Comparison of ENCODE assay signal across 28 cellular contexts in the genomic region with DNA sequence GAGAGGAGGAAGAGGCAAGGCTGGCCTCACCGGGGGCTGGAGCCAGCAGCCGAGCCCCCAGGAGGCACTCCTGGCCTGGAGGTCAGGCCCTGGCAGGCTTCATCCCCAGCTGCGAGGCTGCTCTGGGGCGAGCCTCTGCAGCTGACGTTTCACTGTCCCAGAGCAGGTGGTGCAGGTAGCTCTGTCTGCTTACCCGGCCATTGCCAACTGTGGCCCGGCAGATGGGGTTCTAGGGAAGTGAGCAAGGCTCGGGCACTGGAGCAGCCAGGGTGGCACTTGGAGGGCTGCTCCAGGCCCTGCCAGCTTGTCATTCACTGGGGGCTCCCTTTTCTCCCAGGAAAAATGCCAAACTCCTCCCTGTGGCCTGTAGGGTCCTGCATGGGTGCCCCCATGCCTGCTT.
"Had no signal": no experiment of that assay in that cellular context is flagged by ENCODE, and none has a peak within 500 bp of the region (broad histone marks: within the 10 kb centered on the region; RNA-seq: fewer than 3 reads in every experiment).

No MANE protein-coding gene starts in this region.

- H3K4me3 Mint-ChIP-seq: activated B cell treated with CpG ODN at 0.5 μM for 24 hours; activated CD8-positive, alpha-beta T cell treated with anti-CD3 and anti-CD28 coated beads for 36 hours; activated naive CD8-positive, alpha-beta T cell; activated T-cell treated with anti-CD3 and anti-CD28 coated beads, Interleukin-2, amount 50 U/mL, for 4 hours; activated T-helper 17 cell treated with anti-CD3 and anti-CD28 coated beads, Interleukin-2, amount 50 U/mL, for 72 hours; central memory CD8-positive, alpha-beta T cell; T-helper 17 cell; T-helper 2 cell treated with Interferon-gamma antibody and Interleukin-4, amounts not matched to agents 5 μg/mL and 100 μg/mL, for 36 hours had no signal

- H3K27ac Mint-ChIP-seq: activated B cell treated with CpG ODN at 0.5 μM for 24 hours; activated CD8-positive, alpha-beta T cell treated with anti-CD3 and anti-CD28 coated beads for 36 hours; activated naive CD8-positive, alpha-beta T cell; activated T-helper 17 cell treated with anti-CD3 and anti-CD28 coated beads, Interleukin-2, amount 50 U/mL, for 72 hours; T-helper 17 cell; T-helper 2 cell treated with Interferon-gamma antibody and Interleukin-4, amounts not matched to agents 5 μg/mL and 100 μg/mL, for 36 hours had no signal

- H3K4me3 ChIP-seq: colonic mucosa, gastroesophageal sphincter had no signal

- H3K27ac ChIP-seq: brain microvascular endothelial cell, colonic mucosa, gastroesophageal sphincter, WERI-Rb-1 had no signal

- H3K36me3 ChIP-seq: brain microvascular endothelial cell, colonic mucosa, gastroesophageal sphincter, WERI-Rb-1 had no signal

- H3K27me3 ChIP-seq: brain microvascular endothelial cell, colonic mucosa had no signal

- H3K9me3 Mint-ChIP-seq: activated CD8-positive, alpha-beta T cell treated with anti-CD3 and anti-CD28 coated beads for 36 hours; activated T-helper 17 cell treated with anti-CD3 and anti-CD28 coated beads, Interleukin-2, amount 50 U/mL, for 72 hours; central memory CD8-positive, alpha-beta T cell; T-helper 2 cell treated with Interferon-gamma antibody and Interleukin-4, amounts not matched to agents 5 μg/mL and 100 μg/mL, for 36 hours had no signal

- H3K4me1 Mint-ChIP-seq: activated B cell treated with CpG ODN at 0.5 μM for 24 hours; activated T-helper 17 cell treated with anti-CD3 and anti-CD28 coated beads, Interleukin-2, amount 50 U/mL, for 72 hours; central memory CD8-positive, alpha-beta T cell; T-helper 17 cell had no signal

- ATAC-seq: activated CD4-positive, CD25-positive, alpha-beta regulatory T cell treated with anti-CD3 and anti-CD28 coated beads, Interleukin-2, amount 50 U/mL, for 24 hours; activated CD8-positive, alpha-beta T cell treated with anti-CD3 and anti-CD28 coated beads for 36 hours; activated T-cell treated with anti-CD3 and anti-CD28 coated beads, Interleukin-2, amount 50 U/mL, for 4 hours; activated T-helper 17 cell treated with anti-CD3 and anti-CD28 coated beads, Interleukin-2, amount 50 U/mL, for 72 hours; esophagus mucosa; gastroesophageal sphincter; T-helper 17 cell had no signal

- H3K4me1 ChIP-seq: colonic mucosa had no signal

- H3K9me3 ChIP-seq: colonic mucosa had no signal

- DNase-seq: activated B cell treated with CpG ODN at 0.5 μM for 24 hours; activated CD4-positive, alpha-beta T cell treated with anti-CD3 and anti-CD28 coated beads for 48 hours; activated CD4-positive, alpha-beta T cell treated with anti-CD3 and anti-CD28 coated beads, Interleukin-2, amount 50 U/mL, for 1 hour; activated CD4-positive, alpha-beta T cell treated with anti-CD3 and anti-CD28 coated beads, Interleukin-2, amount 50 U/mL, for 48 hours; activated CD8-positive, alpha-beta memory T cell treated with anti-CD3 and anti-CD28 coated beads for 24 hours; activated CD8-positive, alpha-beta T cell treated with anti-CD3 and anti-CD28 coated beads for 36 hours; activated effector memory CD4-positive, alpha-beta T cell treated with Interleukin-2 at 50 U/mL for 16 hours; activated gamma-delta T cell treated with Interleukin-2 at 50 U/mL for 16 hours; activated naive CD4-positive, alpha-beta T cell treated with anti-CD3 and anti-CD28 coated beads, Interleukin-2, amount 50 U/mL, for 16 hours; activated naive CD4-positive, alpha-beta T cell treated with Interleukin-2 at 50 U/mL for 16 hours; activated T-cell treated with anti-CD3 and anti-CD28 coated beads, Interleukin-2, amount 50 U/mL, for 4 hours; amniotic stem cell; anterior cingulate cortex; brain microvascular endothelial cell; colonic mucosa; effector CD8-positive, alpha-beta T cell; foreskin melanocyte; T-helper 1 cell; T-helper 17 cell; T1000; WERI-Rb-1 had no signal
